18 cellular contexts compared by ENCODE assay signal in genomic region chr12:78009031-78009430, GRCh38.
"Had no signal": no experiment of that assay in that cellular context is flagged by ENCODE, and none has a peak within 500 bp of the region (broad histone marks: within the 10 kb centered on the region; RNA-seq: fewer than 3 reads in every experiment).

No MANE protein-coding gene starts in this region.

- DNase-seq: activated CD4-positive, CD25-positive, alpha-beta regulatory T cell treated with anti-CD3 and anti-CD28 coated beads, Interleukin-2, amount 50 U/mL, for 72 hours; activated CD8-positive, alpha-beta memory T cell treated with anti-CD3 and anti-CD28 coated beads for 24 hours; activated CD8-positive, alpha-beta memory T cell treated with anti-CD3 and anti-CD28 coated beads, Interleukin-2, amount 50 U/mL, for 48 hours; activated effector memory CD4-positive, alpha-beta T cell treated with anti-CD3 and anti-CD28 coated beads, Interleukin-2, amount 50 U/mL, for 16 hours; activated T-cell treated with anti-CD3 and anti-CD28 coated beads, Interleukin-2, amount 50 U/mL, for 72 hours; adrenal gland; cortex of kidney; effector CD4-positive, alpha-beta T cell; hypothalamus; islet precursor cell; lower lobe of right lung; midbrain; psoas muscle; right cardiac atrium had no signal

- H3K4me3 Mint-ChIP-seq: activated naive CD4-positive, alpha-beta T cell treated with anti-CD3 and anti-CD28 coated beads, Interleukin-2, amount 50 U/mL, for 24 hours; activated T-cell treated with anti-CD3 and anti-CD28 coated beads, Interleukin-2, amount 50 U/mL, for 72 hours; stimulated activated naive CD8-positive, alpha-beta T cell treated with anti-CD3 and anti-CD28 coated beads, Interleukin-15, Interleukin-2, amounts not matched to agents 100 ng/mL and 50 ng/mL, for 24 hours had no signal

- H3K36me3 ChIP-seq: adrenal gland, breast epithelium, lower lobe of right lung had no signal

- H3K4me1 Mint-ChIP-seq: activated naive CD4-positive, alpha-beta T cell treated with anti-CD3 and anti-CD28 coated beads, Interleukin-2, amount 50 U/mL, for 24 hours had no signal

- H3K4me1 ChIP-seq: adrenal gland, breast epithelium, lower lobe of right lung, psoas muscle, tibial nerve had no signal

- H3K27me3 ChIP-seq: adrenal gland, breast epithelium, tibial nerve had no signal

- H3K9me3 ChIP-seq: adrenal gland, breast epithelium, lower lobe of right lung, psoas muscle, tibial nerve had no signal

- H3K36me3 Mint-ChIP-seq: activated naive CD4-positive, alpha-beta T cell treated with anti-CD3 and anti-CD28 coated beads, Interleukin-2, amount 50 U/mL, for 24 hours had no signal

- H3K27ac ChIP-seq: adrenal gland, breast epithelium, lower lobe of right lung, psoas muscle, tibial nerve had no signal

- H3K27me3 Mint-ChIP-seq: activated naive CD4-positive, alpha-beta T cell treated with anti-CD3 and anti-CD28 coated beads, Interleukin-2, amount 50 U/mL, for 24 hours; stimulated activated naive CD8-positive, alpha-beta T cell treated with anti-CD3 and anti-CD28 coated beads, Interleukin-15, Interleukin-2, amounts not matched to agents 100 ng/mL and 50 ng/mL, for 24 hours had no signal

- H3K27ac Mint-ChIP-seq: activated naive CD4-positive, alpha-beta T cell treated with anti-CD3 and anti-CD28 coated beads, Interleukin-2, amount 50 U/mL, for 24 hours; activated T-cell treated with anti-CD3 and anti-CD28 coated beads, Interleukin-2, amount 50 U/mL, for 72 hours; stimulated activated naive CD8-positive, alpha-beta T cell treated with anti-CD3 and anti-CD28 coated beads, Interleukin-15, Interleukin-2, amounts not matched to agents 100 ng/mL and 50 ng/mL, for 24 hours had no signal

- H3K4me3 ChIP-seq: adrenal gland, breast epithelium, lower lobe of right lung, psoas muscle, tibial nerve had no signal
